Comparison of ENCODE assay signal across 11 cellular contexts in the genomic region with DNA sequence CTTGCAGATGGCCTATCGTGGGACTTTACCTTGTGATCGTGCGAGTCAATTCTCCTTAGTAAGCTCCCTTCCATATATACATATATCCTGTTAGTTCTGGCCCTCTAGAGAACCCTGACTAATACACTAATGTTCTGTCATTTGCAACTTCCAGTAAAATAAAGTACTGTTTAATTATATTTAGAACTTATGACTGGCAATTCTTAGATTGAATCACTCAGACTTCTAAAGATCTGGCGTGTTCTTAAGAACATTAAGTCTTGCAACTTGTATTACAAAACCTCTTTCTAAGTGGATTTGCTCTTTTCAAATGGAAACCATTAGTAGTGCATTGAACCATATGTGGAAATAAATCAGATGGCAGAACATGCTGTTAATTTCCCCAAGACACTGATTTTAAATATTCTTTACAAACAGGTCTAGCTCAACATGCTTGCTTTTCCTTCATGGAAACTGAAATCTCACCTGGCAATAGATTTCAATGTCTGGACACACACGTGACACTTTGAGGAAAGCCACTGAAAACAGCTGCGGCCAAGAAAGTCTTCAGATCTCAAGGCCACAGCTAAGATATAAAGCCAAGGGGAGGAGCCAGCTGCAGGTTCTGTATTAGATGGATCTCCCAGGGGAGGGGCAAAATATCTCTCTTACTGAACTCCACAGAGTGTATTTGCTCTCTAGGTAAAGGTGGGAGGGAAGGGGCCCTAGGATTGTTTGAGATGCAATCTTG. TPM values are rescaled to one million over a fixed set of nuclear protein-coding genes. Genes with fewer than 3 reads are reported as not detected.
DNase-seq lines count a peak whose midpoint lies in the region; ATAC-seq and TF ChIP-seq lines count a peak whose summit lies in the region.
"Had no signal": no experiment of that assay in that cellular context is flagged by ENCODE, and none has a peak within 500 bp of the region (broad histone marks: within the 10 kb centered on the region; RNA-seq: fewer than 3 reads in every experiment).

No MANE protein-coding gene starts in this region.

- H3K4me1 ChIP-seq in KMS-11 (ENCODE audit: low read depth, poor library complexity, severe bottlenecking) = peaks cover 54% of the 10 kb centered on the region
- H3K4me1 ChIP-seq: adrenal gland, gastrocnemius medialis had no signal

- H3K36me3 ChIP-seq in KMS-11 (ENCODE audit: insufficient read depth) = no peaks in the 10 kb centered on the region
- H3K36me3 ChIP-seq: adrenal gland, gastrocnemius medialis had no signal

- peak overlapping the region; percentile 16 for H3K27ac ChIP-seq in KMS-11
- H3K27ac ChIP-seq: adrenal gland, gastrocnemius medialis had no signal

- H2AFZ ChIP-seq in KMS-11 (ENCODE audit: low read depth) = no peak overlapping the region

- no peaks in the 10 kb centered on the region for H4K20me1 ChIP-seq in KMS-11 (ENCODE audit: insufficient read depth)

- peak overlapping the region; percentile 65 for H3K4me2 ChIP-seq in KMS-11

- no peaks in the 10 kb centered on the region for H3K79me2 ChIP-seq in KMS-11 (ENCODE audit: insufficient read depth, low read depth)

- TF ChIP-seq CTCF in KMS-11 (conservative IDR thresholded peaks at IDR 0.05; ENCODE audit: low read depth, low read length) = no peak
- TF ChIP-seq CTCF in cardiac fibroblast (IDR thresholded peaks at IDR 0.05; ENCODE audit: low read depth, low read length) = no peak
- no peak for TF ChIP-seq CTCF in CD14-positive monocyte (IDR thresholded peaks at IDR 0.05)

- no peak overlapping the region for H3K9ac ChIP-seq in KMS-11

- intact Hi-C loops in CD14-positive monocyte (cut with micrococcal nuclease) = loop anchor here in 1 of 2 donors (5.0 kb wide), 1 partner anchor 33 kb away; no protein-coding TSS in a partner anchor

- H3K4me1 Mint-ChIP-seq in CD14-positive monocyte = peaks cover 6% of the 10 kb centered on the region

- DNase-seq in cardiac fibroblast (ENCODE audit: low read depth in 2 of 2) (peak; percentile 8 to 85), CD14-positive monocyte (ENCODE audit: low spot score) (no peak), DMS53 (lab: John Stamatoyannopoulos, UW) (no peak), NCI-H510A treated with DMSO at 0.1 percent for 48 hours (lab: John Stamatoyannopoulos, UW) (no peak)
- DNase-seq: gastrocnemius medialis, NCI-H1092 treated with DMSO at 0.1 percent for 48 hours had no signal

- H3K4me3 ChIP-seq in KMS-11 (IDR thresholded peaks at IDR 0.05; ENCODE audit: insufficient read depth, low read depth, low read length) = no peak overlapping the region
- H3K4me3 ChIP-seq in cardiac fibroblast (replicated peaks in 1 of 2; ENCODE audit: low read depth in 2 of 2, low read length in 2 of 2) = no peak overlapping the region
- H3K4me3 ChIP-seq: adrenal gland, gastrocnemius medialis had no signal

- no peak overlapping the region for H3K27ac Mint-ChIP-seq in CD14-positive monocyte

- H3K36me3 Mint-ChIP-seq in CD14-positive monocyte = no peaks in the 10 kb centered on the region

- H3K27me3 ChIP-seq in KMS-11 (ENCODE audit: insufficient read depth, low read depth) = no peaks in the 10 kb centered on the region
- H3K27me3 ChIP-seq: adrenal gland, gastrocnemius medialis had no signal

- peaks cover 0 to 2% (median 2%) of the 10 kb centered on the region in 3 donors for H3K27me3 Mint-ChIP-seq in CD14-positive monocyte (ENCODE audit: low read depth in 3 of 3)

- H3K9me3 Mint-ChIP-seq in CD14-positive monocyte = no peaks in the 10 kb centered on the region

- ATAC-seq in GM18511 (IDR thresholded peaks at IDR 0.05; ENCODE audit: unreplicated experiment) (peak; percentile 66), GM21447 (IDR thresholded peaks at IDR 0.05; ENCODE audit: unreplicated experiment) (peak; percentile 70), HG03571 (IDR thresholded peaks at IDR 0.05; ENCODE audit: unreplicated experiment) (no peak)
- ATAC-seq: gastrocnemius medialis had no signal

- no peak overlapping the region for H3K4me3 Mint-ChIP-seq in CD14-positive monocyte

RNA-seq across cellular contexts. Expression of a gene that starts 50.6 kb away (rescaled TPM):
- polyA plus RNA-seq in CD14-positive monocyte = 10 to 100 TPM; 55.7 to 56.6 TPM

Comparison
In these comparisons a context has a peak if more than half of its experiments do, and no peak if none do; other contexts are left out.
1. DNase-seq: peak in cardiac fibroblast (2 of 2); none in CD14-positive monocyte (single experiment), DMS53 (single experiment) and NCI-H510A treated with DMSO at 0.1 percent for 48 hours (single experiment).